Comparison of ENCODE assay signal across 13 cellular contexts in the genomic region with DNA sequence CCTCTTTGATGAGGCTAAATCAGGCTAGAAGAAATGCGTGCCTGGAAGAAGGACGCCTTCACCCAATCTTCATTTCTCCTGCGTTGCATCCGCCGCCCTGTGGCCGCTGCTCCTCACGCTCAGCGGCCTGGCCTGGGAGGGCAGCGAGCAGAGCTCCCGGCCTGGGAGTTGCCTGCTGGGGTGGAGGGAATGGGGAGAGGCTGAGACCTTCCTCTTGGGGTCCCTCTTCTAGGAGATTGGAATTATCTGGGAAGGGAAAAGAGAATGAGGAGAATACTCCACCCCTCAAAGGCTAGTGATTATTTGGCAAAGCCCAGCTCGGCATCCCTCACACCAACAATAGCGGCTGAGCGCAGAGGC. TPM values are rescaled to one million over a fixed set of nuclear protein-coding genes. Genes with fewer than 3 reads are reported as not detected.
DNase-seq lines count a peak whose midpoint lies in the region; ATAC-seq lines count a peak whose summit lies in the region.
"Had no signal": no experiment of that assay in that cellular context is flagged by ENCODE, and none has a peak within 500 bp of the region (broad histone marks: within the 10 kb centered on the region; RNA-seq: fewer than 3 reads in every experiment).

No MANE protein-coding gene starts in this region.

- no peak overlapping the region for H3K4me2 ChIP-seq in neuronal stem cell (ENCODE audit: insufficient read depth, low read length, poor library complexity, severe bottlenecking)

- WGBS in neuronal stem cell (ENCODE audit: extremely low coverage in 2 of 2, insufficient read length in 2 of 2, insufficient replicate concordance in 1 of 2), 2 donors = no CpG with 5 or more reads among the region's 13 CpGs

- H3K4me1 ChIP-seq in neuronal stem cell (ENCODE audit: control insufficient read depth in 2 of 2, insufficient read depth in 1 of 2, low read depth in 1 of 2, low read length in 2 of 2) = no peaks in the 10 kb centered on the region
- H3K4me1 ChIP-seq: prostate gland had no signal

- H3K27me3 Mint-ChIP-seq in activated CD8-positive, alpha-beta memory T cell treated with anti-CD3 and anti-CD28 coated beads, Interleukin-2, amount 10 ng/mL, durations not matched to agents 7 days and 5 days = peaks cover 96% of the 10 kb centered on the region
- peaks cover 96% of the 10 kb centered on the region for H3K27me3 Mint-ChIP-seq in activated CD4-positive, alpha-beta memory T cell treated with anti-CD3 and anti-CD28 coated beads, Interleukin-2, amount 10 ng/mL, durations not matched to agents 7 days and 5 days

- no peak overlapping the region for H3K4ac ChIP-seq in neuronal stem cell (ENCODE audit: low read length)

- ATAC-seq in activated CD8-positive, alpha-beta memory T cell treated with anti-CD3 and anti-CD28 coated beads, Interleukin-2, amount 10 ng/mL, durations not matched to agents 7 days and 5 days = no peak

- no peak overlapping the region for H2BK15ac ChIP-seq in neuronal stem cell (ENCODE audit: low read length)

- no peak overlapping the region for H3K9ac ChIP-seq in neuronal stem cell (ENCODE audit: low read depth, low read length, poor library complexity)

- H3K23ac ChIP-seq in neuronal stem cell (ENCODE audit: low read depth, low read length, poor library complexity) = no peak overlapping the region

- no peak overlapping the region for H3K27ac ChIP-seq in neuronal stem cell (replicated peaks; ENCODE audit: low read length)
- H3K27ac ChIP-seq: prostate gland, thyroid gland had no signal

- POLR2A ChIA-PET in activated CD4-positive, alpha-beta memory T cell treated with anti-CD3 and anti-CD28 coated beads, Interleukin-2, amount 10 ng/mL, durations not matched to agents 7 days and 5 days (lab: Charles Lee) = interaction anchor here (1.1 kb wide), 1 partner anchor 22 kb away, joined by 3 read pairs; no protein-coding TSS in a partner anchor

- peak overlapping the region; percentile 38 for H3K14ac ChIP-seq in neuronal stem cell (ENCODE audit: low read length)

- H2BK12ac ChIP-seq in neuronal stem cell (ENCODE audit: low read length) = no peak overlapping the region

- H3K9me3 ChIP-seq in neuronal stem cell (replicated peaks in 1 of 2; ENCODE audit: control insufficient read depth in 2 of 2, insufficient read depth in 1 of 2, low read depth in 1 of 2, low read length in 2 of 2) = peaks cover 0 to 15% of the 10 kb centered on the region in 2 donors
- H3K9me3 ChIP-seq: prostate gland, thyroid gland had no signal

- CTCF ChIA-PET in activated CD8-positive, alpha-beta memory T cell treated with anti-CD3 and anti-CD28 coated beads, Interleukin-2, amount 10 ng/mL, durations not matched to agents 7 days and 5 days (lab: Charles Lee) = interaction anchor here (0.7 to 1.5 kb wide), 6 partner anchors 9 to 81 kb away, joined by 3 to 5 read pairs (median 3); partner anchors contain the start of genes HOXC5 and HOXC9
- CTCF ChIA-PET in activated CD4-positive, alpha-beta memory T cell treated with anti-CD3 and anti-CD28 coated beads, Interleukin-2, amount 10 ng/mL, durations not matched to agents 7 days and 5 days (lab: Charles Lee) = no interaction called here

- peaks cover 2% of the 10 kb centered on the region for H3K4me1 Mint-ChIP-seq in activated CD8-positive, alpha-beta memory T cell treated with anti-CD3 and anti-CD28 coated beads, Interleukin-2, amount 10 ng/mL, durations not matched to agents 7 days and 5 days
- peaks cover 11% of the 10 kb centered on the region for H3K4me1 Mint-ChIP-seq in activated CD4-positive, alpha-beta memory T cell treated with anti-CD3 and anti-CD28 coated beads, Interleukin-2, amount 10 ng/mL, durations not matched to agents 7 days and 5 days

- peaks cover 3% of the 10 kb centered on the region for H3K79me1 ChIP-seq in neuronal stem cell (ENCODE audit: low read depth, low read length)

- peak overlapping the region; percentile 59 for H3K27ac Mint-ChIP-seq in activated CD8-positive, alpha-beta memory T cell treated with anti-CD3 and anti-CD28 coated beads, Interleukin-2, amount 10 ng/mL, durations not matched to agents 7 days and 5 days
- peak overlapping the region; percentile 26 for H3K27ac Mint-ChIP-seq in activated CD4-positive, alpha-beta memory T cell treated with anti-CD3 and anti-CD28 coated beads, Interleukin-2, amount 10 ng/mL, durations not matched to agents 7 days and 5 days

- no peak overlapping the region for H2AFZ ChIP-seq in neuronal stem cell (ENCODE audit: low read length)

- no peaks in the 10 kb centered on the region for H3K36me3 ChIP-seq in neuronal stem cell (replicated peaks in 1 of 2; ENCODE audit: control insufficient read depth in 2 of 2, insufficient read depth in 2 of 2, low read length in 2 of 2)
- H3K36me3 ChIP-seq: prostate gland, thyroid gland had no signal

- no peaks in the 10 kb centered on the region for H3K9me3 Mint-ChIP-seq in activated CD8-positive, alpha-beta memory T cell treated with anti-CD3 and anti-CD28 coated beads, Interleukin-2, amount 10 ng/mL, durations not matched to agents 7 days and 5 days (ENCODE audit: low read depth)
- H3K9me3 Mint-ChIP-seq in activated CD4-positive, alpha-beta memory T cell treated with anti-CD3 and anti-CD28 coated beads, Interleukin-2, amount 10 ng/mL, durations not matched to agents 7 days and 5 days = no peaks in the 10 kb centered on the region

- no peak overlapping the region for H2AK5ac ChIP-seq in neuronal stem cell (ENCODE audit: low read depth, low read length)

- H3K4me3 Mint-ChIP-seq in activated CD8-positive, alpha-beta memory T cell treated with anti-CD3 and anti-CD28 coated beads, Interleukin-2, amount 10 ng/mL, durations not matched to agents 7 days and 5 days = no peak overlapping the region
- H3K4me3 Mint-ChIP-seq in activated CD4-positive, alpha-beta memory T cell treated with anti-CD3 and anti-CD28 coated beads, Interleukin-2, amount 10 ng/mL, durations not matched to agents 7 days and 5 days = no peak overlapping the region

- in situ Hi-C loops in G401 (cut with HindIII; ENCODE audit: low sequenced_read_pairs) = no loop called here

- H3K36me3 Mint-ChIP-seq in activated CD8-positive, alpha-beta memory T cell treated with anti-CD3 and anti-CD28 coated beads, Interleukin-2, amount 10 ng/mL, durations not matched to agents 7 days and 5 days = no peaks in the 10 kb centered on the region
- peaks cover 11% of the 10 kb centered on the region for H3K36me3 Mint-ChIP-seq in activated CD4-positive, alpha-beta memory T cell treated with anti-CD3 and anti-CD28 coated beads, Interleukin-2, amount 10 ng/mL, durations not matched to agents 7 days and 5 days (ENCODE audit: low read depth)

- H4K91ac ChIP-seq in neuronal stem cell (ENCODE audit: low read depth, low read length, poor library complexity) = no peak overlapping the region

- no peak overlapping the region for H2BK120ac ChIP-seq in neuronal stem cell (ENCODE audit: low read depth, low read length)

- DNase-seq in activated CD8-positive, alpha-beta memory T cell treated with anti-CD3 and anti-CD28 coated beads, Interleukin-2, amount 10 ng/mL, durations not matched to agents 7 days and 5 days = no peak
- no peak for DNase-seq in activated CD8-positive, alpha-beta memory T cell treated with anti-CD3 and anti-CD28 coated beads for 24 hours
- DNase-seq in activated CD4-positive, alpha-beta memory T cell treated with anti-CD3 and anti-CD28 coated beads, Interleukin-2, amount 10 ng/mL, durations not matched to agents 7 days and 5 days = no peak
- DNase-seq in neuronal stem cell (ENCODE audit: low spot score) (no peak), G401 (ENCODE audit: low spot score) (no peak), SKM-1 (lab: John Stamatoyannopoulos, UW; ENCODE audit: unreplicated experiment) (no peak)
- DNase-seq: activated gamma-delta T cell treated with Interleukin-2 at 50 U/mL for 16 hours, kidney glomerular epithelial cell, NCI-H1436, NCI-H446, thyroid gland had no signal

- H3K18ac ChIP-seq in neuronal stem cell (ENCODE audit: low read length) = no peak overlapping the region

- peaks cover 80 to 100% (median 100%) of the 10 kb centered on the region in 3 experiments for H3K27me3 ChIP-seq in neuronal stem cell (ENCODE audit: control insufficient read depth in 3 of 3, insufficient read depth in 3 of 3, low read depth in 1 of 3, low read length in 3 of 3)

- H3K4me3 ChIP-seq in neuronal stem cell (ENCODE audit: low read length in 2 of 2) = no peak overlapping the region
- H3K4me3 ChIP-seq: prostate gland, thyroid gland had no signal

- H4K8ac ChIP-seq in neuronal stem cell (ENCODE audit: low read depth, low read length) = no peak overlapping the region

- no peak overlapping the region for H2BK5ac ChIP-seq in neuronal stem cell (ENCODE audit: low read length)

RNA-seq across cellular contexts. Expression of gene HOXC12, which starts 2.4 kb away (rescaled TPM):
- total RNA-seq in activated CD8-positive, alpha-beta memory T cell treated with anti-CD3 and anti-CD28 coated beads, Interleukin-2, amount 10 ng/mL, durations not matched to agents 7 days and 5 days = not detected
- total RNA-seq in activated CD4-positive, alpha-beta memory T cell treated with anti-CD3 and anti-CD28 coated beads, Interleukin-2, amount 10 ng/mL, durations not matched to agents 7 days and 5 days = not detected
- not detected for polyA plus RNA-seq in neuronal stem cell (2013, experiment 1 of 2)
- not detected for polyA plus RNA-seq in neuronal stem cell (2013, experiment 2 of 2)
- not detected in 2 replicates for total RNA-seq in G401 (2014; rRNA removed; shearing (Covaris generic))
- total RNA-seq: cardiac septum, prostate gland, thyroid gland had no signal

RNA-seq across cellular contexts. Expression of gene HOXC13, which starts 13.7 kb away (rescaled TPM):
- not detected for total RNA-seq in activated CD8-positive, alpha-beta memory T cell treated with anti-CD3 and anti-CD28 coated beads, Interleukin-2, amount 10 ng/mL, durations not matched to agents 7 days and 5 days
- not detected for total RNA-seq in activated CD4-positive, alpha-beta memory T cell treated with anti-CD3 and anti-CD28 coated beads, Interleukin-2, amount 10 ng/mL, durations not matched to agents 7 days and 5 days
- not detected for polyA plus RNA-seq in neuronal stem cell (2013, experiment 1 of 2)
- 0.01 TPM for polyA plus RNA-seq in neuronal stem cell (2013, experiment 2 of 2)
- 8.2 and 13.2 TPM in 2 replicates for total RNA-seq in G401 (2014; rRNA removed; shearing (Covaris generic))
- total RNA-seq: cardiac septum, thyroid gland had no signal

RNA-seq across cellular contexts. Expression of gene HOXC11, which starts 20.6 kb away (rescaled TPM):
- total RNA-seq in activated CD8-positive, alpha-beta memory T cell treated with anti-CD3 and anti-CD28 coated beads, Interleukin-2, amount 10 ng/mL, durations not matched to agents 7 days and 5 days = not detected
- total RNA-seq in activated CD4-positive, alpha-beta memory T cell treated with anti-CD3 and anti-CD28 coated beads, Interleukin-2, amount 10 ng/mL, durations not matched to agents 7 days and 5 days = not detected
- not detected for polyA plus RNA-seq in neuronal stem cell (2013, experiment 1 of 2)
- polyA plus RNA-seq in neuronal stem cell (2013, experiment 2 of 2) = not detected
- 2.1 and 2.3 TPM in 2 replicates for total RNA-seq in G401 (2014; rRNA removed; shearing (Covaris generic))
- total RNA-seq: cardiac septum, prostate gland, thyroid gland had no signal

RNA-seq across cellular contexts. Expression of gene HOTAIR, which starts 22.4 kb away (rescaled TPM):
- total RNA-seq in activated CD8-positive, alpha-beta memory T cell treated with anti-CD3 and anti-CD28 coated beads, Interleukin-2, amount 10 ng/mL, durations not matched to agents 7 days and 5 days = not detected
- not detected for total RNA-seq in activated CD4-positive, alpha-beta memory T cell treated with anti-CD3 and anti-CD28 coated beads, Interleukin-2, amount 10 ng/mL, durations not matched to agents 7 days and 5 days
- polyA plus RNA-seq in neuronal stem cell (2013, experiment 1 of 2) = not detected
- not detected for polyA plus RNA-seq in neuronal stem cell (2013, experiment 2 of 2)
- 4.1 and 15.0 TPM in 2 replicates for total RNA-seq in G401 (2014; rRNA removed; shearing (Covaris generic))
- total RNA-seq: cardiac septum, thyroid gland had no signal

RNA-seq across cellular contexts. Expression of gene HOXC10, which starts 32.6 kb away (rescaled TPM):
- total RNA-seq in activated CD8-positive, alpha-beta memory T cell treated with anti-CD3 and anti-CD28 coated beads, Interleukin-2, amount 10 ng/mL, durations not matched to agents 7 days and 5 days = not detected
- not detected for total RNA-seq in activated CD4-positive, alpha-beta memory T cell treated with anti-CD3 and anti-CD28 coated beads, Interleukin-2, amount 10 ng/mL, durations not matched to agents 7 days and 5 days
- polyA plus RNA-seq in neuronal stem cell (2013, experiment 1 of 2) = not detected
- not detected for polyA plus RNA-seq in neuronal stem cell (2013, experiment 2 of 2)
- total RNA-seq in G401 (2014; rRNA removed; shearing (Covaris generic)) = 16.7 and 48.6 TPM in 2 replicates
- total RNA-seq: cardiac septum, thyroid gland had no signal
